1 cellular context compared by ENCODE assay signal in the genomic region with DNA sequence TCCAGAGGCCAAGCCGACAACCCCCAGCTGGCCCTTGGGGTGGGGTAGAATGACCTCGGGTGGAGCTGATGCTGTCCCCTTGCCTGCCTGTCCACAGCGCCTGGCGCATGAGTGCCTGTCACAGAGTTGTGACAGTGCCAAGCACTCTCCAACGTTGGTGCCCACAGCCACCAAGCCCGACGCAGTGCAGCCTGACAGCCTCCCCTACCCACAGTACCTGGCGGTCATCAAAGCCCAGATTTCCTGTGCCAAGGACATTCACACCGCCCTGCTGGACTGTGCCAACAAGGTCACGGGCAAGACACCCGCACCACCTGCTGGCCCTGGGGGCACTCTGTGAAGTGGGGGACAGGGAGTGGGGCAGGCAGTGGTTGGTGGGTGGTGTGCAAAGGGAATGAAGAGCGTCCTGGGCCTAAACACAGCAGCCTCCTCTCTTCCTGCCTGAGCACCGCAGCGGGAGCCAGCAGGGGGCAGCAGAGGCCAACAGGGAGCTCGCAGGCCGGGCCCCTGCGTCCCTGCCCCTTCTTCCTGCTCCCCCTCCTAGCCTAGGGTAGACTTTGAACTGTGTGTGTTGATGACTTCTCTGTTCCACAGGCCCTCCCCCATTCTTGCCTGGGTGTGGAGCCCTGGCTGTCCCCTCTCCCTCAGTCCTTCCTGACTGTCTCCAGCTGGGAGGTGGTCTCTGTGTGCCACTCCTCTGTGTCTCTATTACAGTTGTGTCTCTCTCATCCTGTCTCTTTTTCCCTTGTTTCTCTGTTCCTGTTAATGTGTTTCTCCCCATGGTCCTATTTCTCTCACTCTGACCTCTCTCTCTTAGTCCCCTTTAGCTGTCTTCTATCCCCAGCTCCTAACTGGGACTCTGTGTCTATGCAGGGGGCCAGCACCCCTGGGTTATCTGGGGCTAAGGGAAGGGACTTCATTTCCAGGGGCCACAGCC.
A peak's percentile ranks its signal among the peaks of the same experiment; 100 is the strongest.
TF ChIP-seq lines count a peak whose summit lies in the region.

No MANE protein-coding gene starts in this region.

TF ChIP-seq in A549, 52 proteins besides CTCF, POLR2A, EP300 and RAD21:
- TF ChIP-seq RFX5 (IDR thresholded peaks at IDR 0.05): 0 out of 2 replicates have a peak, but pooled peaks have one; percentile 46
- TF ChIP-seq, protein P1, sequence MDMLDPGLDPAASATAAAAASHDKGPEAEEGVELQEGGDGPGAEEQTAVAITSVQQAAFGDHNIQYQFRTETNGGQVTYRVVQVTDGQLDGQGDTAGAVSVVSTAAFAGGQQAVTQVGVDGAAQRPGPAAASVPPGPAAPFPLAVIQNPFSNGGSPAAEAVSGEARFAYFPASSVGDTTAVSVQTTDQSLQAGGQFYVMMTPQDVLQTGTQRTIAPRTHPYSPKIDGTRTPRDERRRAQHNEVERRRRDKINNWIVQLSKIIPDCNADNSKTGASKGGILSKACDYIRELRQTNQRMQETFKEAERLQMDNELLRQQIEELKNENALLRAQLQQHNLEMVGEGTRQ (IDR thresholded peaks at IDR 0.05): peak; percentile 3; the same call in 1 of the 2 replicates
- TF ChIP-seq SMC3 (IDR thresholded peaks at IDR 0.05): peak; percentile 100
- 0 out of 2 replicates have a peak, but pooled peaks have one; percentile 17 for TF ChIP-seq RARB (CRISPR knock-in tag; IDR thresholded peaks at IDR 0.05)
- peak; percentile 64 for TF ChIP-seq CHD2 (IDR thresholded peaks at IDR 0.05; ENCODE audit: low read length, partially characterized antibody)
- peak; percentile 33; the same call in 1 of the 2 replicates for TF ChIP-seq ZC3H11A (IDR thresholded peaks at IDR 0.05)
- no peak for TF ChIP-seq HOXB13 (CRISPR knock-in tag; IDR thresholded peaks at IDR 0.05; ENCODE audit: low read depth)
- TF ChIP-seq MYC (IDR thresholded peaks at IDR 0.05; ENCODE audit: borderline replicate concordance, low read length): no peak; the same call in 1 of the 2 replicates
- TF ChIP-seq, protein P2, sequence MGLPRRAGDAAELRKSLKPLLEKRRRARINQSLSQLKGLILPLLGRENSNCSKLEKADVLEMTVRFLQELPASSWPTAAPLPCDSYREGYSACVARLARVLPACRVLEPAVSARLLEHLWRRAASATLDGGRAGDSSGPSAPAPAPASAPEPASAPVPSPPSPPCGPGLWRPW (IDR thresholded peaks at IDR 0.05): no peak
- TF ChIP-seq, protein P3, sequence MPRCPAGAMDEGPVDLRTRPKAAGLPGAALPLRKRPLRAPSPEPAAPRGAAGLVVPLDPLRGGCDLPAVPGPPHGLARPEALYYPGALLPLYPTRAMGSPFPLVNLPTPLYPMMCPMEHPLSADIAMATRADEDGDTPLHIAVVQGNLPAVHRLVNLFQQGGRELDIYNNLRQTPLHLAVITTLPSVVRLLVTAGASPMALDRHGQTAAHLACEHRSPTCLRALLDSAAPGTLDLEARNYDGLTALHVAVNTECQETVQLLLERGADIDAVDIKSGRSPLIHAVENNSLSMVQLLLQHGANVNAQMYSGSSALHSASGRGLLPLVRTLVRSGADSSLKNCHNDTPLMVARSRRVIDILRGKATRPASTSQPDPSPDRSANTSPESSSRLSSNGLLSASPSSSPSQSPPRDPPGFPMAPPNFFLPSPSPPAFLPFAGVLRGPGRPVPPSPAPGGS (IDR thresholded peaks at IDR 0.05): no peak; the same call in 2 of the 3 replicates
- no peak for TF ChIP-seq CHD4 (IDR thresholded peaks at IDR 0.05; ENCODE audit: borderline replicate concordance)
- peak; percentile 94 for TF ChIP-seq ZFP36 (IDR thresholded peaks at IDR 0.05; ENCODE audit: borderline replicate concordance, partially characterized antibody)
- TF ChIP-seq RCOR1 (IDR thresholded peaks at IDR 0.05; ENCODE audit: low read depth, low read length): peak; percentile 92; the same call in 1 of the 2 replicates
- TF ChIP-seq, protein P4, sequence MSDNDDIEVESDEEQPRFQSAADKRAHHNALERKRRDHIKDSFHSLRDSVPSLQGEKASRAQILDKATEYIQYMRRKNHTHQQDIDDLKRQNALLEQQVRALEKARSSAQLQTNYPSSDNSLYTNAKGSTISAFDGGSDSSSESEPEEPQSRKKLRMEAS (IDR thresholded peaks at IDR 0.05): peak; percentile 60
- TF ChIP-seq POLR2AphosphoS2 (conservative IDR thresholded peaks at IDR 0.05; ENCODE audit: low read length): peak; percentile 86; the same call in 1 of the 2 replicates
- peak; percentile 21; the same call in 1 of the 2 replicates for TF ChIP-seq TFCP2L1 (CRISPR knock-in tag; IDR thresholded peaks at IDR 0.05)
- TF ChIP-seq NFE2L2 (conservative IDR thresholded peaks at IDR 0.05; ENCODE audit: low read length): peak; percentile 44
- TF ChIP-seq NPAS2 (CRISPR knock-in tag; IDR thresholded peaks at IDR 0.05; ENCODE audit: borderline replicate concordance): no peak
- TF ChIP-seq BHLHE40 (IDR thresholded peaks at IDR 0.05; ENCODE audit: low read depth, low read length): 0 out of 2 replicates have a peak, but pooled peaks have one; percentile 13
- TF ChIP-seq FOSL2 (IDR thresholded peaks at IDR 0.05): no peak
- TF ChIP-seq FOSL2 (CRISPR knock-in tag; IDR thresholded peaks at IDR 0.05): peak; percentile 72
- no peak for TF ChIP-seq HEYL (CRISPR knock-in tag; IDR thresholded peaks at IDR 0.05)
- peak; percentile 75; the same call in 1 of the 2 replicates for TF ChIP-seq ESRRA (IDR thresholded peaks at IDR 0.05; ENCODE audit: borderline replicate concordance, low read length)
- peak; percentile 93; the same call in 1 of the 2 replicates for TF ChIP-seq MAZ (IDR thresholded peaks at IDR 0.05; ENCODE audit: borderline replicate concordance, low read depth, low read length)
- no peak for TF ChIP-seq HDAC2 (IDR thresholded peaks at IDR 0.05)
- peak; percentile 87 to 93 for TF ChIP-seq JUN (IDR thresholded peaks at IDR 0.05)
